8 cellular contexts compared by ENCODE assay signal in genomic region chr22:31055322-31056159, GRCh38. TPM values are rescaled to one million over a fixed set of nuclear protein-coding genes. Genes with fewer than 3 reads are reported as not detected.
A peak's percentile ranks its signal among the peaks of the same experiment; 100 is the strongest.
DNase-seq lines count a peak whose midpoint lies in the region; ATAC-seq and TF ChIP-seq lines count a peak whose summit lies in the region.

No MANE protein-coding gene starts in this region.

- no peak overlapping the region for H2BK15ac ChIP-seq in neuronal stem cell (ENCODE audit: low read length)

- H4K91ac ChIP-seq in neuronal stem cell (ENCODE audit: low read depth, low read length, poor library complexity), result no peak overlapping the region

- H3K27me3 ChIP-seq in GM23338 (ENCODE audit: insufficient read depth), result no peaks in the 10 kb centered on the region
- H3K27me3 ChIP-seq in RWPE2 (ENCODE audit: insufficient read depth, poor library complexity, severe bottlenecking), result no peaks in the 10 kb centered on the region
- no peaks in the 10 kb centered on the region for H3K27me3 ChIP-seq in neuronal stem cell (ENCODE audit: control insufficient read depth in 3 of 3, insufficient read depth in 3 of 3, low read depth in 1 of 3, low read length in 3 of 3)

- H4K8ac ChIP-seq in neuronal stem cell (ENCODE audit: low read depth, low read length), result no peak overlapping the region

- TF ChIP-seq CTCF in GM23338 (conservative IDR thresholded peaks at IDR 0.05; ENCODE audit: low read depth in 2 of 2) (no peak), RWPE2 (IDR thresholded peaks at IDR 0.05; ENCODE audit: poor library complexity, severe bottlenecking) (no peak), fibroblast of pulmonary artery (IDR thresholded peaks at IDR 0.05; ENCODE audit: low read length, missing control alignments) (no peak)

- no CpG with 5 or more reads among the region's 16 CpGs for WGBS in neuronal stem cell (ENCODE audit: extremely low coverage in 2 of 2, insufficient read length in 2 of 2, insufficient replicate concordance in 1 of 2), 2 donors

- H3F3A ChIP-seq in GM23338 (replicated peaks; ENCODE audit: low read depth), result no peaks in the 10 kb centered on the region

- H3K4ac ChIP-seq in neuronal stem cell (ENCODE audit: low read length), result no peak overlapping the region

- H3K18ac ChIP-seq in neuronal stem cell (ENCODE audit: low read length), result peak overlapping the region; percentile 13

- no peaks in the 10 kb centered on the region for H3K36me3 Mint-ChIP-seq in GM23338 (ENCODE audit: low read depth)
- no peaks in the 10 kb centered on the region for H3K36me3 Mint-ChIP-seq in activated naive CD8-positive, alpha-beta T cell treated with anti-CD3 and anti-CD28 coated beads for 36 hours

- no peak overlapping the region for H2AK5ac ChIP-seq in neuronal stem cell (ENCODE audit: low read depth, low read length)

- H3K9ac ChIP-seq in neuronal stem cell (ENCODE audit: low read depth, low read length, poor library complexity), result no peak overlapping the region

- no peak overlapping the region for H2BK12ac ChIP-seq in neuronal stem cell (ENCODE audit: low read length)

- H3K27ac ChIP-seq in GM23338 (ENCODE audit: low read depth) (no peak overlapping the region), RWPE2 (ENCODE audit: poor library complexity, severe bottlenecking) (peak overlapping the region; percentile 79), neuronal stem cell (replicated peaks; ENCODE audit: low read length) (peak overlapping the region; percentile 5)

- H3K4me3 Mint-ChIP-seq in GM23338, result no peak overlapping the region
- H3K4me3 Mint-ChIP-seq in activated naive CD8-positive, alpha-beta T cell treated with anti-CD3 and anti-CD28 coated beads for 36 hours, result no peak overlapping the region

- H3K4me2 ChIP-seq in GM23338 (no peak overlapping the region), neuronal stem cell (ENCODE audit: insufficient read depth, low read length, poor library complexity, severe bottlenecking) (no peak overlapping the region)

- H3K79me2 ChIP-seq in GM23338 (replicated peaks; ENCODE audit: insufficient read depth), result no peaks in the 10 kb centered on the region

- ATAC-seq in GM23338 (peak; percentile 86), RWPE2 (ENCODE audit: low read depth) (peak; percentile 90), GM21619 (IDR thresholded peaks at IDR 0.05; ENCODE audit: unreplicated experiment) (no peak)
- no peak for ATAC-seq in stimulated activated naive CD8-positive, alpha-beta T cell treated with anti-CD3 and anti-CD28 coated beads, Interleukin-15, Interleukin-2, amounts not matched to agents 100 U/mL and 50 U/mL, for 24 hours

- no peaks in the 10 kb centered on the region for H3K9me2 ChIP-seq in GM23338 (ENCODE audit: insufficient read depth)

- peak overlapping the region; percentile 88 for H2AFZ ChIP-seq in GM23338
- H2AFZ ChIP-seq in neuronal stem cell (ENCODE audit: low read length), result peak overlapping the region; percentile 88

- no peaks in the 10 kb centered on the region for H4K20me1 ChIP-seq in GM23338 (replicated peaks; ENCODE audit: insufficient read depth)

- no peak overlapping the region for H3K14ac ChIP-seq in neuronal stem cell (ENCODE audit: low read length)

- no peaks in the 10 kb centered on the region for H3K9me3 ChIP-seq in RWPE2 (ENCODE audit: severe bottlenecking)
- no peaks in the 10 kb centered on the region for H3K9me3 ChIP-seq in neuronal stem cell (replicated peaks in 1 of 2; ENCODE audit: control insufficient read depth in 2 of 2, insufficient read depth in 1 of 2, low read depth in 1 of 2, low read length in 2 of 2)

- no peak overlapping the region for H3K4me3 ChIP-seq in GM23338
- no peak overlapping the region for H3K4me3 ChIP-seq in RWPE2 (ENCODE audit: severe bottlenecking)
- H3K4me3 ChIP-seq in fibroblast of pulmonary artery (replicated peaks; ENCODE audit: low read depth, low read length), result no peak overlapping the region
- no peak overlapping the region for H3K4me3 ChIP-seq in neuronal stem cell (ENCODE audit: low read length in 2 of 2)

- no peak overlapping the region for H2BK120ac ChIP-seq in neuronal stem cell (ENCODE audit: low read depth, low read length)

- H3K4me1 Mint-ChIP-seq in GM23338, result peaks cover 7% of the 10 kb centered on the region
- no peaks in the 10 kb centered on the region for H3K4me1 Mint-ChIP-seq in activated naive CD8-positive, alpha-beta T cell treated with anti-CD3 and anti-CD28 coated beads for 36 hours

- H3K4me1 ChIP-seq in GM23338 (ENCODE audit: insufficient read depth), result no peaks in the 10 kb centered on the region
- H3K4me1 ChIP-seq in RWPE2 (ENCODE audit: insufficient read depth, poor library complexity, severe bottlenecking), result peaks cover 11% of the 10 kb centered on the region
- peaks cover 5 to 9% of the 10 kb centered on the region in 2 donors for H3K4me1 ChIP-seq in neuronal stem cell (ENCODE audit: control insufficient read depth in 2 of 2, insufficient read depth in 1 of 2, low read depth in 1 of 2, low read length in 2 of 2)

- H3K27me3 Mint-ChIP-seq in GM23338 (ENCODE audit: insufficient read depth, low read depth, poor library complexity), result peaks cover 9% of the 10 kb centered on the region
- no peaks in the 10 kb centered on the region for H3K27me3 Mint-ChIP-seq in activated naive CD8-positive, alpha-beta T cell treated with anti-CD3 and anti-CD28 coated beads for 36 hours

- peak; percentile 60 for DNase-seq in GM23338 (ENCODE audit: low spot score)
- peak; percentile 98 for DNase-seq in RWPE2 (ENCODE audit: low spot score)
- peak; percentile 99 for DNase-seq in fibroblast of pulmonary artery (ENCODE audit: low read depth)
- peak; percentile 26 for DNase-seq in neuronal stem cell (ENCODE audit: low spot score)
- no peak for DNase-seq in activated naive CD8-positive, alpha-beta T cell treated with anti-CD3 and anti-CD28 coated beads for 36 hours
- DNase-seq in stimulated activated naive CD8-positive, alpha-beta T cell treated with anti-CD3 and anti-CD28 coated beads, Interleukin-15, Interleukin-2, amounts not matched to agents 100 U/mL and 50 U/mL, for 24 hours, result no peak
- DNase-seq in NCI-H1930 (lab: John Stamatoyannopoulos, UW), result no peak

- H3K27ac Mint-ChIP-seq in GM23338, result no peak overlapping the region
- no peak overlapping the region for H3K27ac Mint-ChIP-seq in activated naive CD8-positive, alpha-beta T cell treated with anti-CD3 and anti-CD28 coated beads for 36 hours

- H3K23ac ChIP-seq in neuronal stem cell (ENCODE audit: low read depth, low read length, poor library complexity), result no peak overlapping the region

- no peaks in the 10 kb centered on the region for H3K79me1 ChIP-seq in neuronal stem cell (ENCODE audit: low read depth, low read length)

- H3K36me3 ChIP-seq in GM23338 (ENCODE audit: insufficient read depth) (no peaks in the 10 kb centered on the region), RWPE2 (ENCODE audit: low read depth) (no peaks in the 10 kb centered on the region), neuronal stem cell (replicated peaks in 1 of 2; ENCODE audit: control insufficient read depth in 2 of 2, insufficient read depth in 2 of 2, low read length in 2 of 2) (no peaks in the 10 kb centered on the region)

- H2BK5ac ChIP-seq in neuronal stem cell (ENCODE audit: low read length), result no peak overlapping the region

- no peaks in the 10 kb centered on the region for H3K9me3 Mint-ChIP-seq in GM23338
- H3K9me3 Mint-ChIP-seq in activated naive CD8-positive, alpha-beta T cell treated with anti-CD3 and anti-CD28 coated beads for 36 hours, result no peaks in the 10 kb centered on the region

TF ChIP-seq in GM23338, 12 proteins besides CTCF, POLR2A, EP300 and RAD21 (continues in another document):
- TF ChIP-seq CREB1 (CRISPR knock-in tag; IDR thresholded peaks at IDR 0.05; ENCODE audit: low read depth), result peak; percentile 20; the same call in 1 of the 2 replicates
- TF ChIP-seq EZH2phosphoT487 (IDR thresholded peaks at IDR 0.05; ENCODE audit: unreplicated experiment), result no peak
- TF ChIP-seq, protein P1, sequence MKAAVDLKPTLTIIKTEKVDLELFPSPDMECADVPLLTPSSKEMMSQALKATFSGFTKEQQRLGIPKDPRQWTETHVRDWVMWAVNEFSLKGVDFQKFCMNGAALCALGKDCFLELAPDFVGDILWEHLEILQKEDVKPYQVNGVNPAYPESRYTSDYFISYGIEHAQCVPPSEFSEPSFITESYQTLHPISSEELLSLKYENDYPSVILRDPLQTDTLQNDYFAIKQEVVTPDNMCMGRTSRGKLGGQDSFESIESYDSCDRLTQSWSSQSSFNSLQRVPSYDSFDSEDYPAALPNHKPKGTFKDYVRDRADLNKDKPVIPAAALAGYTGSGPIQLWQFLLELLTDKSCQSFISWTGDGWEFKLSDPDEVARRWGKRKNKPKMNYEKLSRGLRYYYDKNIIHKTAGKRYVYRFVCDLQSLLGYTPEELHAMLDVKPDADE (IDR thresholded peaks at IDR 0.05), result no peak

RNA-seq across cellular contexts. Expression of gene SMTN, which starts 25.6 kb away (rescaled TPM):
- total RNA-seq in GM23338 (2014; rRNA removed; shearing (Covaris generic)), result 16.3 and 27.4 TPM in 2 replicates
- 32.2 and 34.0 TPM in 2 replicates for polyA plus RNA-seq in GM23338 (2016; fragmentation: Nextera tagmentation; extraction: Ambion mirVana)
- 25.4 TPM for polyA plus RNA-seq in neuronal stem cell (2013, experiment 1 of 2)
- 25.4 TPM for polyA plus RNA-seq in neuronal stem cell (2013, experiment 2 of 2)
- 10 to 100 TPM; 19.2 to 19.8 TPM for total RNA-seq in activated naive CD8-positive, alpha-beta T cell treated with anti-CD3 and anti-CD28 coated beads for 36 hours

RNA-seq across cellular contexts. Expression of gene SELENOM, which starts 51.8 kb away (rescaled TPM):
- 44.9 and 67.6 TPM in 2 replicates for total RNA-seq in GM23338 (2014; rRNA removed; shearing (Covaris generic))
- polyA plus RNA-seq in GM23338 (2016; fragmentation: Nextera tagmentation; extraction: Ambion mirVana), result 49.7 and 50.8 TPM in 2 replicates
- polyA plus RNA-seq in neuronal stem cell (2013, experiment 1 of 2), result 44.6 TPM
- 40.6 TPM for polyA plus RNA-seq in neuronal stem cell (2013, experiment 2 of 2)
- 1 to 10 TPM; 6.4 to 7.8 TPM for total RNA-seq in activated naive CD8-positive, alpha-beta T cell treated with anti-CD3 and anti-CD28 coated beads for 36 hours

Comparison
In these comparisons a context has a peak if more than half of its experiments do, and no peak if none do; other contexts are left out.
1. ATAC-seq: peak in GM23338 (single experiment) and RWPE2 (single experiment); none in stimulated activated naive CD8-positive, alpha-beta T cell treated with anti-CD3 and anti-CD28 coated beads, Interleukin-15, Interleukin-2, amounts not matched to agents 100 U/mL and 50 U/mL, for 24 hours (single experiment) and GM21619 (single experiment).
2. DNase-seq: peak in GM23338 (single experiment), RWPE2 (single experiment), fibroblast of pulmonary artery (single experiment) and neuronal stem cell (single experiment); none in activated naive CD8-positive, alpha-beta T cell treated with anti-CD3 and anti-CD28 coated beads for 36 hours (single experiment), stimulated activated naive CD8-positive, alpha-beta T cell treated with anti-CD3 and anti-CD28 coated beads, Interleukin-15, Interleukin-2, amounts not matched to agents 100 U/mL and 50 U/mL, for 24 hours (single experiment) and NCI-H1930 (0 of 2).